ENCODE assay signal across 20 cellular contexts in the genomic region with DNA sequence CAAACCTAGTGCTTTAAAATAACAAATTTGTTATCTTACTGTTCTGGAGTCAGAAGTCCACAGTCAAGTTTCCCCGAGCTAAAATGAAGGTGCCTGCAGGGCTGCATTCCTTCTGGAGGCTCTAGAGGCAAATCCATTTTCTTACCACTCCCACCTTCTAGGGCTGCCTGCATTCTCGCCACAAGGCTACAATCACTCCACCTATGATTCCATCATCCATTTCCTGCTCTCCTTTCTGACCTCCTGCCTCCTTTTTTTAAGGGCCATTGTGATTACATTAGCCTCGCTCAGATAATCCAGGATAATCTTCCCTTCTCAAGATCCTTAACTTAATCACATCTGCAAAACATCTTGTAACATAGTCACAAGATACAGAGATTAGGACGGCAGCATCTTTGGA.
"Had no signal": no experiment of that assay in that cellular context is flagged by ENCODE, and none has a peak within 500 bp of the region (broad histone marks: within the 10 kb centered on the region; RNA-seq: fewer than 3 reads in every experiment).

No MANE protein-coding gene starts in this region.

- H3K27me3 ChIP-seq: body of pancreas, esophagus muscularis mucosa, tibial artery, uterus had no signal

- H3K36me3 Mint-ChIP-seq: activated naive CD4-positive, alpha-beta T cell treated with anti-CD3 and anti-CD28 coated beads, Interleukin-2, amount 50 U/mL, for 72 hours had no signal

- H3K9me3 ChIP-seq: body of pancreas, esophagus muscularis mucosa, prostate gland, tibial artery, uterus had no signal

- H3K4me3 ChIP-seq: body of pancreas, esophagus muscularis mucosa, prostate gland, skin epidermis, tibial artery, uterus had no signal

- DNase-seq: activated CD4-positive, alpha-beta T cell treated with anti-CD3 and anti-CD28 coated beads, Interleukin-2, amount 50 U/mL, for 48 hours; activated CD4-positive, CD25-positive, alpha-beta regulatory T cell treated with anti-CD3 and anti-CD28 coated beads, Interleukin-2, amount 50 U/mL, for 72 hours; activated effector memory CD4-positive, alpha-beta T cell treated with anti-CD3 and anti-CD28 coated beads, Interleukin-2, amount 50 U/mL, for 16 hours; activated T-cell treated with anti-CD3 and anti-CD28 coated beads, Interleukin-2, amount 50 U/mL, for 48 hours; amygdala; body of pancreas; caudate nucleus; hippocampal formation; kidney glomerular epithelial cell; nephron progenitor cell; right cardiac atrium; stimulated activated CD4-positive, alpha-beta T cell treated with anti-CD3 and anti-CD28 coated beads, Interleukin-4, amount 100 ng/mL, for 24 hours; stimulated activated naive CD4-positive, alpha-beta T cell; T-helper 9 cell; tibial artery; uterus had no signal

- H3K4me1 ChIP-seq: body of pancreas, prostate gland, uterus had no signal

- ATAC-seq: activated naive CD4-positive, alpha-beta T cell treated with anti-CD3 and anti-CD28 coated beads, Interleukin-2, amount 50 U/mL, for 72 hours; body of pancreas; right cardiac atrium had no signal

- H3K27ac Mint-ChIP-seq: activated naive CD4-positive, alpha-beta T cell treated with anti-CD3 and anti-CD28 coated beads, Interleukin-2, amount 50 U/mL, for 72 hours; nephron progenitor cell had no signal

- H3K4me3 Mint-ChIP-seq: nephron progenitor cell had no signal

- H3K9me3 Mint-ChIP-seq: activated naive CD4-positive, alpha-beta T cell treated with anti-CD3 and anti-CD28 coated beads, Interleukin-2, amount 50 U/mL, for 72 hours; nephron progenitor cell had no signal

- H3K36me3 ChIP-seq: esophagus muscularis mucosa, prostate gland, tibial artery, uterus had no signal

- H3K27ac ChIP-seq: body of pancreas, esophagus muscularis mucosa, prostate gland, skin epidermis, tibial artery, uterus had no signal
